ENCODE assay signal across 13 cellular contexts in the genomic region with DNA sequence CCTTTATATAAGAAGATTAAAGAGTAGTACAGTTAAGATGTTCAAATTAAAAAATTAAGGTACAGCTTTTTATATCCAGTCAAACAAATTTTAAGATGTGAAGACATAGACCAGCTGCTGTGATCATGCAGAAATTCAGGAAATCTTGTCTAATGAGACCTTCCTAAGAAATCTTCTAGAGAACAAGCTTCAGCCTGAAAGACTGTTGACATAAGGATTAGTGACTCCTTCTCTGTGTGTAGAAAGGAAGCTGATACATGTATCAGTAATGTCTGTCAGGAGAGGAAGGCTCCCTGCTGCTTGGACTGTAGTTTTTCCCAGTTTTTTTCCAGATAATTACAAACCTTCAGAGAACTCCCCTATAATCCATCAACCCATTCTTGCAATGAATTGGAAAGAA.
"Had no signal": no experiment of that assay in that cellular context is flagged by ENCODE, and none has a peak within 500 bp of the region (broad histone marks: within the 10 kb centered on the region; RNA-seq: fewer than 3 reads in every experiment).

No MANE protein-coding gene starts in this region.

- H3K4me3 ChIP-seq: ovary, sigmoid colon, thoracic aorta had no signal

- H3K4me3 Mint-ChIP-seq: activated CD4-positive, alpha-beta memory T cell treated with anti-CD3 and anti-CD28 coated beads for 36 hours; nephron progenitor cell; stimulated activated naive CD8-positive, alpha-beta T cell treated with anti-CD3 and anti-CD28 coated beads, Interleukin-15, amount 100 ng/mL, for 72 hours had no signal

- H3K4me1 Mint-ChIP-seq: nephron progenitor cell; stimulated activated naive CD8-positive, alpha-beta T cell treated with anti-CD3 and anti-CD28 coated beads, Interleukin-15, amount 100 ng/mL, for 72 hours had no signal

- H3K36me3 Mint-ChIP-seq: activated CD4-positive, alpha-beta memory T cell treated with anti-CD3 and anti-CD28 coated beads for 36 hours had no signal

- H3K27ac Mint-ChIP-seq: activated CD4-positive, alpha-beta memory T cell treated with anti-CD3 and anti-CD28 coated beads for 36 hours; nephron progenitor cell had no signal

- DNase-seq: activated CD4-positive, alpha-beta memory T cell treated with anti-CD3 and anti-CD28 coated beads for 36 hours; activated CD4-positive, alpha-beta T cell treated with anti-CD3 and anti-CD28 coated beads for 1 hour; central memory CD4-positive, alpha-beta T cell; cortex of kidney; effector memory CD4-positive, alpha-beta T cell; glutamatergic neuron; left colon; nephron progenitor cell; ovary; sigmoid colon; stimulated activated CD4-positive, alpha-beta T cell treated with anti-CD3 and anti-CD28 coated beads, Interleukin-4, amount 100 ng/mL, for 4 hours; stimulated activated naive CD8-positive, alpha-beta T cell treated with anti-CD3 and anti-CD28 coated beads, Interleukin-15, amount 100 ng/mL, for 72 hours had no signal

- H3K4me1 ChIP-seq: sigmoid colon had no signal

- H3K9me3 ChIP-seq: ovary had no signal

- H3K27me3 ChIP-seq: ovary, sigmoid colon had no signal

- H3K27me3 Mint-ChIP-seq: activated CD4-positive, alpha-beta memory T cell treated with anti-CD3 and anti-CD28 coated beads for 36 hours had no signal

- H3K27ac ChIP-seq: ovary, sigmoid colon, thoracic aorta had no signal

- H3K36me3 ChIP-seq: ovary, sigmoid colon, thoracic aorta had no signal
